ENCODE assay signal across 23 cellular contexts in the genomic region with DNA sequence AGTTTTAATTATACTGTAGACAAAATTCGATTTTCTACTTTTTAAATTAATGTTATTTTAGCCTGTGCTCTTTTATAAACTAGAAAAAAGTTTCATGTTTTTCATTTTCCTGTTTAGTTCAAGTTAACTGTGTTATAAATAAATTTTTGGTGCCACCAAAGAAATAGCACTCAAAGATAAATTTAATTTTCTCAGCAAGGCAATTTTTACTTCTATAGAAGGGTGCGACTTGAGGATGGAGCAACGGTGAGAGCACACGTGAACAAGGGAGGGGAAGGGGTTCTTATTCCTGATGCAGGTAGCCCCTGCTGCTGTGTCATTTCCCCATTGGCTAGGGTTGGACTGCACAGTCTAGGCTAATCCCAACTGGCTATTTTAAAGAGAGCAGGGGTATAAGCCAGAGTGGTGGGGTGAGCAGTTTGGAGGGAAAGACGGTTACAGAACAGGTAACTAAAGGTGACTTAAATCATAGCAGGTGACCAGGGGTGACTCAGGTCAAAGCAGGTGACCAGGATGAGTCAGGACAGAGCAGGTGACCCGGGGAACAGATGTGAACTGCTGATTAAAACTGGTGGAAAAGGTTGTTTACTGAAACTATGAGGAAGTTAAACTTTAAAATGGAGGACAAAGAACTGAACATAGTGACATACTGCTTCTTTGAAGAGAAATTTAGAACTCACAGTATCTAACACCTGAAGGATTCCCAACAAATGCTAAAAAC.
DNase-seq lines count a peak whose midpoint lies in the region; ATAC-seq, FAIRE-seq and TF ChIP-seq lines count a peak whose summit lies in the region.
"Had no signal": no experiment of that assay in that cellular context is flagged by ENCODE, and none has a peak within 500 bp of the region (broad histone marks: within the 10 kb centered on the region; RNA-seq: fewer than 3 reads in every experiment).

No MANE protein-coding gene starts in this region.

- peaks cover 0 to 4% of the 10 kb centered on the region in 2 experiments; a peak in 1 of 5 replicates for H3K27me3 ChIP-seq in K562 (ENCODE audit: control insufficient read depth in 2 of 2, insufficient read depth in 2 of 2, low read length in 2 of 2)
- no peaks in the 10 kb centered on the region for H3K27me3 ChIP-seq in suprapubic skin

- no peak overlapping the region for H3K4me2 ChIP-seq in K562 (ENCODE audit: insufficient read depth, low read length)
- H3K4me2 ChIP-seq: SK-N-SH had no signal

- H3K27ac Mint-ChIP-seq in activated naive CD8-positive, alpha-beta T cell treated with anti-CD3 and anti-CD28 coated beads, Interleukin-2, amount 50 U/mL, for 24 hours: no peak overlapping the region
- H3K27ac Mint-ChIP-seq: CD4-positive, alpha-beta memory T cell had no signal

- H3K4me3 Mint-ChIP-seq in activated naive CD8-positive, alpha-beta T cell treated with anti-CD3 and anti-CD28 coated beads, Interleukin-2, amount 50 U/mL, for 24 hours: no peak overlapping the region
- H3K4me3 Mint-ChIP-seq: CD4-positive, alpha-beta memory T cell; IgD-negative memory B cell had no signal

- CTCF ChIA-PET in K562 (lab: Yijun Ruan, JAX; ENCODE audit: low intra/inter-chr PET ratio): no interaction called here

- no peak for DNase-seq in K562 (ENCODE audit: extremely low read depth in 1 of 4, low spot score in 3 of 4)
- no peak for DNase-seq in left colon
- no peak for DNase-seq in urothelium cell line (ENCODE audit: low spot score)
- no peak for DNase-seq in suprapubic skin (ENCODE audit: low spot score in 2 of 2)
- no peak for DNase-seq in activated naive CD8-positive, alpha-beta T cell treated with anti-CD3 and anti-CD28 coated beads, Interleukin-2, amount 50 U/mL, for 24 hours
- no peak for DNase-seq in activated effector memory CD4-positive, alpha-beta T cell treated with anti-CD3 and anti-CD28 coated beads, Interleukin-2, amount 50 U/mL, for 16 hours
- DNase-seq: C1 segment of cervical spinal cord; CD4-positive, alpha-beta memory T cell; COR-L47; DMS79 treated with DMSO at 0.1 percent for 48 hours; Kasumi-1; NCI-H2029; NCI-H446 treated with DMSO at 0.1 percent for 48 hours; NCI-H526 treated with DMSO at 0.1 percent for 48 hours; SIG-M5; SK-N-SH; SW 1271 had no signal

- no peaks in the 10 kb centered on the region for H3K79me2 ChIP-seq in K562 (ENCODE audit: control insufficient read depth, insufficient read depth, low read length)

- in situ Hi-C loops in K562 (cut with MboI): no loop called here

- no peak for ATAC-seq in K562
- peak; percentile 38 for ATAC-seq in left colon
- no peak for ATAC-seq in activated naive CD8-positive, alpha-beta T cell treated with anti-CD3 and anti-CD28 coated beads, Interleukin-2, amount 50 U/mL, for 24 hours
- ATAC-seq: HCT116 had no signal

- H3K4me1 Mint-ChIP-seq in activated naive CD8-positive, alpha-beta T cell treated with anti-CD3 and anti-CD28 coated beads, Interleukin-2, amount 50 U/mL, for 24 hours: no peaks in the 10 kb centered on the region
- H3K4me1 Mint-ChIP-seq: CD4-positive, alpha-beta memory T cell; IgD-negative memory B cell had no signal

- H3K4me1 ChIP-seq in K562 (replicated peaks in 1 of 2; ENCODE audit: control insufficient read depth in 2 of 2, insufficient read depth in 2 of 2, low read length in 2 of 2) (peaks cover 0 to 4% of the 10 kb centered on the region in 2 experiments; a peak in 2 of 5 replicates), suprapubic skin (no peaks in the 10 kb centered on the region)

- BruUV-seq in K562 (replicated peaks; lab: Mats Ljungman, UMichigan): no TSS peak

- 49% methylated on average over 6 of the region's 6 CpGs for WGBS in K562 (ENCODE audit: insufficient coverage, low coverage, missing lambda C conversion rate)
- WGBS in suprapubic skin: 93% methylated on average over 6 of the region's 6 CpGs

- H3K27me3 Mint-ChIP-seq in activated naive CD8-positive, alpha-beta T cell treated with anti-CD3 and anti-CD28 coated beads, Interleukin-2, amount 50 U/mL, for 24 hours: peaks cover 13% of the 10 kb centered on the region

- TF ChIP-seq RAD21 in K562 (CRISPR knock-in tag; conservative IDR thresholded peaks at IDR 0.05 in 1 of 2, IDR thresholded peaks at IDR 0.05 in 1 of 2): no peak

- intact Hi-C loops in K562 (cut with micrococcal nuclease): no loop called here
- intact Hi-C loops in left colon (cut with DNase I, micrococcal nuclease): no loop called here

- no peaks in the 10 kb centered on the region for H3K36me3 Mint-ChIP-seq in activated naive CD8-positive, alpha-beta T cell treated with anti-CD3 and anti-CD28 coated beads, Interleukin-2, amount 50 U/mL, for 24 hours (ENCODE audit: low read depth)

- POLR2A ChIA-PET in K562 (lab: Yijun Ruan, JAX): no interaction called here

- H3K36me3 ChIP-seq in K562 (ENCODE audit: control insufficient read depth, insufficient read depth, low read length): no peaks in the 10 kb centered on the region
- no peaks in the 10 kb centered on the region for H3K36me3 ChIP-seq in suprapubic skin

- H3K9me3 Mint-ChIP-seq in activated naive CD8-positive, alpha-beta T cell treated with anti-CD3 and anti-CD28 coated beads, Interleukin-2, amount 50 U/mL, for 24 hours: peaks cover 22% of the 10 kb centered on the region

- H3K9ac ChIP-seq in K562 (ENCODE audit: insufficient read depth in 1 of 2, low read depth in 2 of 2, low read length in 2 of 2): no peak overlapping the region
- H3K9ac ChIP-seq: SK-N-SH had no signal

- TF ChIP-seq EP300 in K562 (IDR thresholded peaks at IDR 0.05; ENCODE audit: low read length): no peak
- no peak for TF ChIP-seq EP300 in suprapubic skin (IDR thresholded peaks at IDR 0.05)

- H3K9me3 ChIP-seq in K562 (replicated peaks; ENCODE audit: control insufficient read depth, insufficient read depth, low read depth, low read length) (peaks cover 6% of the 10 kb centered on the region), suprapubic skin (no peaks in the 10 kb centered on the region)
- H3K9me3 ChIP-seq: SK-N-SH had no signal

- no peak overlapping the region for H3K27ac ChIP-seq in K562 (ENCODE audit: extremely low read depth, low read depth, low read length)
- H3K27ac ChIP-seq in suprapubic skin: no peak overlapping the region
- H3K27ac ChIP-seq: RWPE1 had no signal

- no peaks in the 10 kb centered on the region for H3K9me1 ChIP-seq in K562 (ENCODE audit: control insufficient read depth, insufficient read depth, low read length)

- TF ChIP-seq CTCF in K562 (IDR thresholded peaks at IDR 0.05 in 2 of 3, conservative IDR thresholded peaks at IDR 0.05 in 1 of 3; ENCODE audit: insufficient read depth in 2 of 3, low read depth in 1 of 3, low read length in 3 of 3): no peak
- no peak for TF ChIP-seq CTCF in suprapubic skin (IDR thresholded peaks at IDR 0.05)

- FAIRE-seq in G401.6 (lab: Jason Lieb, UNC) (peak; percentile 30), K562 (lab: Jason Lieb, UNC) (no peak), urothelium cell line (lab: Jason Lieb, UNC) (peak; percentile 20)
- FAIRE-seq: GM12892, GM19239 had no signal

- no peak overlapping the region for H3K4me3 ChIP-seq in K562
- no peak overlapping the region for H3K4me3 ChIP-seq in suprapubic skin

- TF ChIP-seq POLR2A in K562 (conservative IDR thresholded peaks at IDR 0.05) (no peak), suprapubic skin (IDR thresholded peaks at IDR 0.05) (no peak)

- no peaks in the 10 kb centered on the region for H4K20me1 ChIP-seq in K562 (replicated peaks; ENCODE audit: control insufficient read depth, insufficient read depth, low read length)

- H2AFZ ChIP-seq in K562 (ENCODE audit: low read depth, low read length): no peak overlapping the region

TF ChIP-seq in K562, 482 proteins besides CTCF, POLR2A, EP300 and RAD21 (continues in another document):
- peak; percentile 65 for TF ChIP-seq FOSL1 (tag; conservative IDR thresholded peaks at IDR 0.05)
